Comparison of ENCODE assay signal across 8 cellular contexts in the genomic region with DNA sequence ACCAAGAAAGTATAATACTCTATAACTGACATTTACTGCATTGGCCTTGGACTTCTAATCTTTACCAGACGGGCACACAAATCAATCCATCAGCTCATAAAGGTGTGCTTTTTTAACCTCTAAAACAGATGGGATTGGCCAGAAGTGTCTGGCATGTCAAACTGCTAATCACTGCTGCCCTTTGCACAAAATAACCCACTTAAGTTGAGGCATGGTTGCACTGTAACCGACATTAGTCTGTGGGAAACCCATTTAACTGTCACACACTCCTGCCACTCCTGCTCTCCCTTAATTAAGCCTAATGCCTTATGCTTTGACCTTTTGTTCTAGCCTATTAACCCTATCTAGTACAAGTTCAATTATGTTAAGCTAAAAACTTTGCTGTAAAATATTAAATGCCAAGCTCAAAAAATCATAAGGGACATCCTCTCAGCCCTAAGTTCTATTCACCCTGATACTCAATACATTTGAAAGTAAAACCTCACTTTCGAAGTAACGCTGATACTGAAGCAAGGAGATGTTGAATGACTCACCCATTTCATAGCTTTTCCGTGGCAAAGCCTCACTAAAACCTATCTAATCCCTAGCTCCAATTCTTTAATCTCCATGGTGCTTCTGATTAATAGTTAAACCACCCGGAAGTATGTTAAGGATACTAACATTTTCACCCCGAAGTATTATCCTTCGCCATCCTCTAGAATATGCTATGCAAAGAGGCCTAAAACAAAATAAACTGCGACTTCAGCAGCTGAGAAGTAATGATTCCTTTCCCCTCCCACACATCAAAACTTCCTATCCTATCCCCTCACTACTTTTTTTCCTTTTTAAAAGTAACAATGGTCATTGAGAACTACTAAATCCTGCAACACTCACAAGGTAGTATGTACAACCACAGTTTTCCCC. TPM values are rescaled to one million over a fixed set of nuclear protein-coding genes. Genes with fewer than 3 reads are reported as not detected.
DNase-seq lines count a peak whose midpoint lies in the region; ATAC-seq and TF ChIP-seq lines count a peak whose summit lies in the region.

No MANE protein-coding gene starts in this region.

- no peak overlapping the region for H3K27ac ChIP-seq in CD4-positive, alpha-beta T cell (ENCODE audit: low read depth, low read length)
- H3K27ac ChIP-seq in colonic mucosa (peak overlapping the region; percentile 85), smooth muscle cell (ENCODE audit: low read depth) (peak overlapping the region; percentile 8)

- intact Hi-C loops in CD4-positive, alpha-beta T cell (cut with DNase I, micrococcal nuclease): no loop called here
- intact Hi-C loops in colonic mucosa (cut with DNase I): no loop called here

- WGBS in smooth muscle cell (ENCODE audit: low lambda C conversion rate): 18% methylated on average over 9 of the region's 9 CpGs

- no peak for TF ChIP-seq CTCF in CD4-positive, alpha-beta T cell (IDR thresholded peaks at IDR 0.05)
- TF ChIP-seq CTCF in colonic mucosa (IDR thresholded peaks at IDR 0.05): no peak
- TF ChIP-seq CTCF in smooth muscle cell (IDR thresholded peaks at IDR 0.05; ENCODE audit: borderline replicate concordance, insufficient read depth, poor library complexity, severe bottlenecking): no peak

- H3K27me3 ChIP-seq in CD4-positive, alpha-beta T cell (ENCODE audit: control insufficient read depth, insufficient read depth, low read length): no peaks in the 10 kb centered on the region
- H3K27me3 ChIP-seq in colonic mucosa (no peaks in the 10 kb centered on the region), smooth muscle cell (ENCODE audit: low read depth) (no peaks in the 10 kb centered on the region)

- no peaks in the 10 kb centered on the region for H3K36me3 ChIP-seq in colonic mucosa
- no peaks in the 10 kb centered on the region for H3K36me3 ChIP-seq in smooth muscle cell (ENCODE audit: low read depth)

- H3K79me2 ChIP-seq in smooth muscle cell (ENCODE audit: low read depth): peaks cover 100% of the 10 kb centered on the region

- H3K27me3 Mint-ChIP-seq in CD4-positive, alpha-beta T cell: no peaks in the 10 kb centered on the region

- H3K9me3 ChIP-seq in CD4-positive, alpha-beta T cell (ENCODE audit: control insufficient read depth, low read length): no peaks in the 10 kb centered on the region
- H3K9me3 ChIP-seq in colonic mucosa (no peaks in the 10 kb centered on the region), smooth muscle cell (replicated peaks; ENCODE audit: low read depth) (no peaks in the 10 kb centered on the region)

- H3K36me3 Mint-ChIP-seq in CD4-positive, alpha-beta T cell (ENCODE audit: low read depth): no peaks in the 10 kb centered on the region

- H3K4me2 ChIP-seq in smooth muscle cell: peak overlapping the region; percentile 79

- no peaks in the 10 kb centered on the region for H3K9me3 Mint-ChIP-seq in CD4-positive, alpha-beta T cell

- H3K4me3 ChIP-seq in colonic mucosa (no peak overlapping the region), smooth muscle cell (peak overlapping the region; percentile 31)

- no peak overlapping the region for H2AFZ ChIP-seq in smooth muscle cell (ENCODE audit: low read depth)

- POLR2A ChIA-PET in CD4-positive, alpha-beta T cell (lab: Charles Lee): interaction anchor here (1.4 to 1.6 kb wide), 2 partner anchors 13 to 47 kb away, joined by 5 read pairs; a partner anchor contains a TSS

- DNase-seq in CD4-positive, alpha-beta T cell: no peak
- peak; percentile 61 for DNase-seq in colonic mucosa
- DNase-seq in smooth muscle cell (lab: John Stamatoyannopoulos, UW; ENCODE audit: unreplicated experiment): no peak
- DNase-seq in cerebellum (ENCODE audit: low spot score): no peak
- DNase-seq in NCI-H2029 (lab: John Stamatoyannopoulos, UW): no peak

- H4K20me1 ChIP-seq in smooth muscle cell (ENCODE audit: low read depth): peaks cover 100% of the 10 kb centered on the region

- H3K4me1 Mint-ChIP-seq in CD4-positive, alpha-beta T cell (ENCODE audit: low read depth): peaks cover 82% of the 10 kb centered on the region

- CTCF ChIA-PET in CD4-positive, alpha-beta T cell (lab: Charles Lee): no interaction called here

- H3K4me1 ChIP-seq in colonic mucosa (peaks cover 11% of the 10 kb centered on the region), smooth muscle cell (ENCODE audit: low read depth) (peaks cover 25% of the 10 kb centered on the region)

- ATAC-seq in CD4-positive, alpha-beta T cell (ENCODE audit: poor library complexity): no peak
- ATAC-seq in GM19468 (IDR thresholded peaks at IDR 0.05; ENCODE audit: extremely low read depth, unreplicated experiment) (peak; percentile 55), HG03571 (IDR thresholded peaks at IDR 0.05; ENCODE audit: unreplicated experiment) (peak; percentile 59), GM19328 (IDR thresholded peaks at IDR 0.05; ENCODE audit: unreplicated experiment) (no peak)

- H3K9ac ChIP-seq in colonic mucosa (ENCODE audit: low read depth in 2 of 2, low read length in 2 of 2) (peak overlapping the region in 1 of 2 donors; percentile 76), smooth muscle cell (ENCODE audit: low read depth) (no peak overlapping the region)

- H3K4me3 Mint-ChIP-seq in CD4-positive, alpha-beta T cell: peak overlapping the region; percentile 79

- no peak overlapping the region for H3K27ac Mint-ChIP-seq in CD4-positive, alpha-beta T cell

- no peaks in the 10 kb centered on the region for H3F3A ChIP-seq in smooth muscle cell (ENCODE audit: low read depth)

RNA-seq across cellular contexts. Expression of a gene that starts 12.9 kb away (rescaled TPM):
- total RNA-seq in CD4-positive, alpha-beta T cell: 10 to 100 TPM; 41.6 to 50.1 TPM
- 10 to 100 TPM; 49.5 to 89.3 TPM for total RNA-seq in colonic mucosa
- 26.0 and 27.9 TPM in 2 replicates for total RNA-seq in smooth muscle cell
- 5.1 and 11.0 TPM in 2 replicates for polyA plus RNA-seq in smooth muscle cell
- total RNA-seq in cerebellum: 98.4 TPM

Comparison
In these comparisons a context has a peak if more than half of its experiments do, and no peak if none do; other contexts are left out.
1. ATAC-seq: peak in GM19468 (single experiment) and HG03571 (single experiment); none in CD4-positive, alpha-beta T cell (single experiment) and GM19328 (single experiment).